ENCODE assay signal across 8 cellular contexts in the genomic region with DNA sequence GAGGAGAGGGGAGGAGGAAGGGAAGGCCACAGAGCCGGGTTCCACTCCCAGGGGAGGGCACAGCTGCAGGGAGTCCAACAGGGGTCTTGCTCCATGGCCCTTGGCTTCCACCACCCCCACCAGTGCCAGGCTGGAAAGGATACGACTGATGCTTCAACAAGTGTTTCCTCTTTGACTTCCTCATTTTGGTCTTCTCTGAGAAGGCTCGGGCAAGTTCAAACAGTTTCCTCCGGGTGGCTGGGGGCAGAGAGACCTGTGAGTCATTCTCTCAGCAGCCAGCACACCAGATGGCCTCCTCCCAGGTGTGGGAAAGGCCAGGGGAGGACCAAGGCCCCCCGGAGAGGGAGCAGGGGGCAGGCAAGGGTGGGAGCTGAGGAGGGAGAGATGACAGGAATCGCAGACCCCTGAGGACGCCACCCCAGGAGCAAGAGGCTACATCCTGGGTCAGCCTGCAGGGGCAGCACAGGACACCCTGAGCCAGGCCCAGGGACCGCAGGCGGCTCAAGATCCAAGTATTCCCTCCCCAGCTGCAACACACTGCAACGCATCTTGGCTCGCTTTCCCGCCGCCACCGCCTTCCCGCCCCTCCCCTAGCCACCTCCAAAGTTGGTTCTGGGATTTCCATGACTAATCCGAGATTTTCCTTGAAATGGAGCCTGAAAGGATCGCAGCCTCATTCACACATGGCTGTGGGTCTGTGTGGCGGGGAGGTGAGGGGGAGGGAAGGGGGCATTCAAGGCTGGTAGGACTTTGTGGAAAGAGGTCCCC. TPM values are rescaled to one million over a fixed set of nuclear protein-coding genes. Genes with fewer than 3 reads are reported as not detected.
A peak's percentile ranks its signal among the peaks of the same experiment; 100 is the strongest.
DNase-seq lines count a peak whose midpoint lies in the region; ATAC-seq and TF ChIP-seq lines count a peak whose summit lies in the region.

No MANE protein-coding gene starts in this region.

- ATAC-seq in HG02571 (IDR thresholded peaks at IDR 0.05; ENCODE audit: unreplicated experiment), result peak; percentile 83

- DNase-seq in GM10266 (ENCODE audit: extremely low spot score) (peak; percentile 79), NCI-H226 (peak; percentile 84), ascending aorta (ENCODE audit: low spot score in 2 of 2) (peak; percentile 70 to 93), smooth muscle cell of the brain vasculature (ENCODE audit: low read depth, low spot score) (peak; percentile 69)
- no peak for DNase-seq in activated effector memory CD4-positive, alpha-beta T cell treated with Interleukin-2 at 50 U/mL for 16 hours

- H3K4me3 ChIP-seq in ascending aorta, result peak overlapping the region in 1 of 2 donors; percentile 40
- peak overlapping the region; percentile 3; the same call in 1 of the 2 replicates for H3K4me3 ChIP-seq in iPS-18c (ENCODE audit: insufficient read depth, low read depth, low read length)

- H3K4me1 ChIP-seq in ascending aorta, result peaks cover 25 to 41% of the 10 kb centered on the region in 2 donors

- H3K36me3 ChIP-seq in ascending aorta, result peaks cover 15 to 20% of the 10 kb centered on the region in 2 donors

- H3K27me3 ChIP-seq in ascending aorta, result no peaks in the 10 kb centered on the region

- intact Hi-C loops in ascending aorta (cut with DNase I), result loop anchor here (2.0 kb wide), 1 partner anchor 89 kb away; no protein-coding TSS in a partner anchor

- H3K9me3 ChIP-seq in ascending aorta (no peaks in the 10 kb centered on the region), iPS-18c (ENCODE audit: control insufficient read depth, insufficient read depth, low read length) (no peaks in the 10 kb centered on the region)

- H3K27ac ChIP-seq in 22Rv1, result no peak overlapping the region
- H3K27ac ChIP-seq in ascending aorta, result peak overlapping the region; percentile 83 to 95

- TF ChIP-seq CTCF in 22Rv1 (IDR thresholded peaks at IDR 0.05) (0 out of 2 replicates have a peak, but pooled peaks have one; percentile 10), GM10266 (IDR thresholded peaks at IDR 0.05; ENCODE audit: control insufficient read depth, insufficient read depth, low read depth, missing control alignments) (peak; percentile 41), ascending aorta (IDR thresholded peaks at IDR 0.05) (peak; percentile 43 to 46 (median 46))

RNA-seq across cellular contexts. Expression of a gene that starts 18.3 kb away (rescaled TPM):
- total RNA-seq in ascending aorta, result 2.0 TPM
